ENCODE assay signal across 1 cellular context in the genomic region with DNA sequence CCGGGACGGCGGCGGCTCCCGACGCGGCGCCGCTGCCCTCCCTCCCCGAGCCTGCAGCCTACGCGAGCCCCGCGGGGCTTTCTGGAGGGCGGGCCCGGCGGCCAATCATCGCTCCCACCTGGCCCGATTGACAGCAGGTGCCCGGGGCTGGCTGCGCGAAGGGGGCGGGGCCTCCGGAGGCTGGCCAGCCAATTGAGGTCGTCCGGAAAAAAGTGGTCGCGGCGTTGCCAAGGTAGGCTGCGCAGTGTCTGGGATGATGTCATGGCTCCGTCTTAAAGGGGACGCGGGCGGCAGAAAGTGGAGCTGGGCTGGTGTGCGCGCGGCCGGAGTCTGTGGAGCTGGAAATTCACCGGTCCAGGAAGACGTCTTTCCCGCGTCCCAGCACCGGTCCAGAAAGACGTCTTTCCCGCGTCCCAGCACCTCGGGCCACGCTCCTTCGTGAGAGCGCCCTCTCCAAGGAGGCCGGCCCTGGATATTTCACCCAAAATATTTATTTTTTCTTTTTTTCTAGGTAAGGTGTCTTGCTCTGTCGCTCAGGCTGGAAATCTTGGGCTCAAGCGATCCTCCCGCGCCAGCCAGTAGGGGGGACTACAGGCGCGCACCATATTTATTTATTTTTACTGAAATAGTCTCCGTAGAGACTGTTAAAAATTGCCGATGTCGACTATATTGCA.
A peak's percentile ranks its signal among the peaks of the same experiment; 100 is the strongest.
TF ChIP-seq lines count a peak whose summit lies in the region.

ACTR1B (minus strand) TSS at position 83 of the 674 bp plus-strand sequence. CDS start 154 bp downstream, outside the sequence.

TF ChIP-seq in K562, 482 proteins besides CTCF, POLR2A, EP300 and RAD21 (continued from another document and continues in another):
- TF ChIP-seq, protein P1, sequence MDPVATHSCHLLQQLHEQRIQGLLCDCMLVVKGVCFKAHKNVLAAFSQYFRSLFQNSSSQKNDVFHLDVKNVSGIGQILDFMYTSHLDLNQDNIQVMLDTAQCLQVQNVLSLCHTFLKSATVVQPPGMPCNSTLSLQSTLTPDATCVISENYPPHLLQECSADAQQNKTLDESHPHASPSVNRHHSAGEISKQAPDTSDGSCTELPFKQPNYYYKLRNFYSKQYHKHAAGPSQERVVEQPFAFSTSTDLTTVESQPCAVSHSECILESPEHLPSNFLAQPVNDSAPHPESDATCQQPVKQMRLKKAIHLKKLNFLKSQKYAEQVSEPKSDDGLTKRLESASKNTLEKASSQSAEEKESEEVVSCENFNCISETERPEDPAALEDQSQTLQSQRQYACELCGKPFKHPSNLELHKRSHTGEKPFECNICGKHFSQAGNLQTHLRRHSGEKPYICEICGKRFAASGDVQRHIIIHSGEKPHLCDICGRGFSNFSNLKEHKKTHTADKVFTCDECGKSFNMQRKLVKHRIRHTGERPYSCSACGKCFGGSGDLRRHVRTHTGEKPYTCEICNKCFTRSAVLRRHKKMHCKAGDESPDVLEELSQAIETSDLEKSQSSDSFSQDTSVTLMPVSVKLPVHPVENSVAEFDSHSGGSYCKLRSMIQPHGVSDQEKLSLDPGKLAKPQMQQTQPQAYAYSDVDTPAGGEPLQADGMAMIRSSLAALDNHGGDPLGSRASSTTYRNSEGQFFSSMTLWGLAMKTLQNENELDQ (CRISPR knock-in tag; IDR thresholded peaks at IDR 0.05; ENCODE audit: borderline replicate concordance) = no peak
- TF ChIP-seq, protein P2, sequence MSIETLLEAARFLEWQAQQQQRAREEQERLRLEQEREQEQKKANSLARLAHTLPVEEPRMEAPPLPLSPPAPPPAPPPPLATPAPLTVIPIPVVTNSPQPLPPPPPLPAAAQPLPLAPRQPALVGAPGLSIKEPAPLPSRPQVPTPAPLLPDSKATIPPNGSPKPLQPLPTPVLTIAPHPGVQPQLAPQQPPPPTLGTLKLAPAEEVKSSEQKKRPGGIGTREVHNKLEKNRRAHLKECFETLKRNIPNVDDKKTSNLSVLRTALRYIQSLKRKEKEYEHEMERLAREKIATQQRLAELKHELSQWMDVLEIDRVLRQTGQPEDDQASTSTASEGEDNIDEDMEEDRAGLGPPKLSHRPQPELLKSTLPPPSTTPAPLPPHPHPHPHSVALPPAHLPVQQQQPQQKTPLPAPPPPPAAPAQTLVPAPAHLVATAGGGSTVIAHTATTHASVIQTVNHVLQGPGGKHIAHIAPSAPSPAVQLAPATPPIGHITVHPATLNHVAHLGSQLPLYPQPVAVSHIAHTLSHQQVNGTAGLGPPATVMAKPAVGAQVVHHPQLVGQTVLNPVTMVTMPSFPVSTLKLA (conservative IDR thresholded peaks at IDR 0.05) = peak; percentile 51 to 70
- TF ChIP-seq NEUROD1 (IDR thresholded peaks at IDR 0.05; ENCODE audit: borderline replicate concordance, low read depth, low read length, partially characterized antibody) (peak; percentile 91), PRMT5 (CRISPR knock-in tag; IDR thresholded peaks at IDR 0.05) (no peak), CREM (IDR thresholded peaks at IDR 0.05; ENCODE audit: low read depth) (peak; percentile 90), FOXM1 (IDR thresholded peaks at IDR 0.05; ENCODE audit: low read depth) (peak; percentile 46; the same call in 1 of the 2 replicates), FOXM1 (CRISPR knock-in tag; IDR thresholded peaks at IDR 0.05; ENCODE audit: low read depth) (no peak), ZEB2 (IDR thresholded peaks at IDR 0.05) (no peak), RBM25 (IDR thresholded peaks at IDR 0.05; ENCODE audit: low read depth, low read length, severe bottlenecking) (peak; percentile 97), ZNF347 (CRISPR knock-in tag; IDR thresholded peaks at IDR 0.05; ENCODE audit: low read depth) (no peak), MTA2 (IDR thresholded peaks at IDR 0.05; ENCODE audit: low read depth) (no peak), EHMT2 (IDR thresholded peaks at IDR 0.05) (no peak), HDAC3 (IDR thresholded peaks at IDR 0.05; ENCODE audit: borderline replicate concordance, partially characterized antibody) (no peak), ETV5 (CRISPR knock-in tag; IDR thresholded peaks at IDR 0.05; ENCODE audit: low read depth) (no peak), ZNF766 (CRISPR knock-in tag; conservative IDR thresholded peaks at IDR 0.05) (0 out of 2 replicates have a peak, but pooled peaks have one; percentile 13), JUN (IDR thresholded peaks at IDR 0.05; ENCODE audit: borderline replicate concordance, low read depth, low read length) (peak; percentile 97), JUN (CRISPR knock-in tag; IDR thresholded peaks at IDR 0.05; ENCODE audit: borderline replicate concordance) (peak; percentile 72; the same call in 1 of the 2 replicates), CCAR2 (IDR thresholded peaks at IDR 0.05; ENCODE audit: low read depth, low read length) (no peak), HLTF (IDR thresholded peaks at IDR 0.05) (no peak), TBP (optimal IDR thresholded peaks at IDR 0.05; ENCODE audit: low read depth, low read length) (peak; percentile 92), ZFP1 (CRISPR knock-in tag; IDR thresholded peaks at IDR 0.05) (no peak), PRPF4 (IDR thresholded peaks at IDR 0.05; ENCODE audit: insufficient read depth, low read depth, low read length, poor library complexity, severe bottlenecking) (no peak), ZNF589 (CRISPR knock-in tag; IDR thresholded peaks at IDR 0.05; ENCODE audit: low read depth) (no peak), ZNF217 (CRISPR knock-in tag; IDR thresholded peaks at IDR 0.05) (no peak), ZKSCAN1 (IDR thresholded peaks at IDR 0.05; ENCODE audit: low read depth, low read length) (0 out of 2 replicates have a peak, but pooled peaks have one; percentile 1), ZKSCAN3 (CRISPR knock-in tag; IDR thresholded peaks at IDR 0.05) (no peak), HMG20A (CRISPR knock-in tag; conservative IDR thresholded peaks at IDR 0.05) (no peak)
- TF ChIP-seq, protein P3, sequence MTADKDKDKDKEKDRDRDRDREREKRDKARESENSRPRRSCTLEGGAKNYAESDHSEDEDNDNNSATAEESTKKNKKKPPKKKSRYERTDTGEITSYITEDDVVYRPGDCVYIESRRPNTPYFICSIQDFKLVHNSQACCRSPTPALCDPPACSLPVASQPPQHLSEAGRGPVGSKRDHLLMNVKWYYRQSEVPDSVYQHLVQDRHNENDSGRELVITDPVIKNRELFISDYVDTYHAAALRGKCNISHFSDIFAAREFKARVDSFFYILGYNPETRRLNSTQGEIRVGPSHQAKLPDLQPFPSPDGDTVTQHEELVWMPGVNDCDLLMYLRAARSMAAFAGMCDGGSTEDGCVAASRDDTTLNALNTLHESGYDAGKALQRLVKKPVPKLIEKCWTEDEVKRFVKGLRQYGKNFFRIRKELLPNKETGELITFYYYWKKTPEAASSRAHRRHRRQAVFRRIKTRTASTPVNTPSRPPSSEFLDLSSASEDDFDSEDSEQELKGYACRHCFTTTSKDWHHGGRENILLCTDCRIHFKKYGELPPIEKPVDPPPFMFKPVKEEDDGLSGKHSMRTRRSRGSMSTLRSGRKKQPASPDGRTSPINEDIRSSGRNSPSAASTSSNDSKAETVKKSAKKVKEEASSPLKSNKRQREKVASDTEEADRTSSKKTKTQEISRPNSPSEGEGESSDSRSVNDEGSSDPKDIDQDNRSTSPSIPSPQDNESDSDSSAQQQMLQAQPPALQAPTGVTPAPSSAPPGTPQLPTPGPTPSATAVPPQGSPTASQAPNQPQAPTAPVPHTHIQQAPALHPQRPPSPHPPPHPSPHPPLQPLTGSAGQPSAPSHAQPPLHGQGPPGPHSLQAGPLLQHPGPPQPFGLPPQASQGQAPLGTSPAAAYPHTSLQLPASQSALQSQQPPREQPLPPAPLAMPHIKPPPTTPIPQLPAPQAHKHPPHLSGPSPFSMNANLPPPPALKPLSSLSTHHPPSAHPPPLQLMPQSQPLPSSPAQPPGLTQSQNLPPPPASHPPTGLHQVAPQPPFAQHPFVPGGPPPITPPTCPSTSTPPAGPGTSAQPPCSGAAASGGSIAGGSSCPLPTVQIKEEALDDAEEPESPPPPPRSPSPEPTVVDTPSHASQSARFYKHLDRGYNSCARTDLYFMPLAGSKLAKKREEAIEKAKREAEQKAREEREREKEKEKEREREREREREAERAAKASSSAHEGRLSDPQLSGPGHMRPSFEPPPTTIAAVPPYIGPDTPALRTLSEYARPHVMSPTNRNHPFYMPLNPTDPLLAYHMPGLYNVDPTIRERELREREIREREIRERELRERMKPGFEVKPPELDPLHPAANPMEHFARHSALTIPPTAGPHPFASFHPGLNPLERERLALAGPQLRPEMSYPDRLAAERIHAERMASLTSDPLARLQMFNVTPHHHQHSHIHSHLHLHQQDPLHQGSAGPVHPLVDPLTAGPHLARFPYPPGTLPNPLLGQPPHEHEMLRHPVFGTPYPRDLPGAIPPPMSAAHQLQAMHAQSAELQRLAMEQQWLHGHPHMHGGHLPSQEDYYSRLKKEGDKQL (CRISPR knock-in tag; IDR thresholded peaks at IDR 0.05; ENCODE audit: borderline replicate concordance) = no peak
- TF ChIP-seq, protein P4, sequence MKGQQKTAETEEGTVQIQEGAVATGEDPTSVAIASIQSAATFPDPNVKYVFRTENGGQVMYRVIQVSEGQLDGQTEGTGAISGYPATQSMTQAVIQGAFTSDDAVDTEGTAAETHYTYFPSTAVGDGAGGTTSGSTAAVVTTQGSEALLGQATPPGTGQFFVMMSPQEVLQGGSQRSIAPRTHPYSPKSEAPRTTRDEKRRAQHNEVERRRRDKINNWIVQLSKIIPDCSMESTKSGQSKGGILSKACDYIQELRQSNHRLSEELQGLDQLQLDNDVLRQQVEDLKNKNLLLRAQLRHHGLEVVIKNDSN (CRISPR knock-in tag; IDR thresholded peaks at IDR 0.05) = no peak
- TF ChIP-seq, protein P5, sequence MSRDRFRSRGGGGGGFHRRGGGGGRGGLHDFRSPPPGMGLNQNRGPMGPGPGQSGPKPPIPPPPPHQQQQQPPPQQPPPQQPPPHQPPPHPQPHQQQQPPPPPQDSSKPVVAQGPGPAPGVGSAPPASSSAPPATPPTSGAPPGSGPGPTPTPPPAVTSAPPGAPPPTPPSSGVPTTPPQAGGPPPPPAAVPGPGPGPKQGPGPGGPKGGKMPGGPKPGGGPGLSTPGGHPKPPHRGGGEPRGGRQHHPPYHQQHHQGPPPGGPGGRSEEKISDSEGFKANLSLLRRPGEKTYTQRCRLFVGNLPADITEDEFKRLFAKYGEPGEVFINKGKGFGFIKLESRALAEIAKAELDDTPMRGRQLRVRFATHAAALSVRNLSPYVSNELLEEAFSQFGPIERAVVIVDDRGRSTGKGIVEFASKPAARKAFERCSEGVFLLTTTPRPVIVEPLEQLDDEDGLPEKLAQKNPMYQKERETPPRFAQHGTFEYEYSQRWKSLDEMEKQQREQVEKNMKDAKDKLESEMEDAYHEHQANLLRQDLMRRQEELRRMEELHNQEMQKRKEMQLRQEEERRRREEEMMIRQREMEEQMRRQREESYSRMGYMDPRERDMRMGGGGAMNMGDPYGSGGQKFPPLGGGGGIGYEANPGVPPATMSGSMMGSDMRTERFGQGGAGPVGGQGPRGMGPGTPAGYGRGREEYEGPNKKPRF (IDR thresholded peaks at IDR 0.05; ENCODE audit: low read depth, low read length) = no peak
- TF ChIP-seq, protein P6, sequence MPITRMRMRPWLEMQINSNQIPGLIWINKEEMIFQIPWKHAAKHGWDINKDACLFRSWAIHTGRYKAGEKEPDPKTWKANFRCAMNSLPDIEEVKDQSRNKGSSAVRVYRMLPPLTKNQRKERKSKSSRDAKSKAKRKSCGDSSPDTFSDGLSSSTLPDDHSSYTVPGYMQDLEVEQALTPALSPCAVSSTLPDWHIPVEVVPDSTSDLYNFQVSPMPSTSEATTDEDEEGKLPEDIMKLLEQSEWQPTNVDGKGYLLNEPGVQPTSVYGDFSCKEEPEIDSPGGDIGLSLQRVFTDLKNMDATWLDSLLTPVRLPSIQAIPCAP (CRISPR knock-in tag; IDR thresholded peaks at IDR 0.05; ENCODE audit: borderline replicate concordance) = no peak
- TF ChIP-seq, protein P7, sequence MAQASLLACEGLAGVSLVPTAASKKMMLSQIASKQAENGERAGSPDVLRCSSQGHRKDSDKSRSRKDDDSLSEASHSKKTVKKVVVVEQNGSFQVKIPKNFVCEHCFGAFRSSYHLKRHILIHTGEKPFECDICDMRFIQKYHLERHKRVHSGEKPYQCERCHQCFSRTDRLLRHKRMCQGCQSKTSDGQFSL (CRISPR knock-in tag; IDR thresholded peaks at IDR 0.05) = no peak
- TF ChIP-seq, protein P7 (tag; IDR thresholded peaks at IDR 0.05) = no peak
- TF ChIP-seq, protein P8, sequence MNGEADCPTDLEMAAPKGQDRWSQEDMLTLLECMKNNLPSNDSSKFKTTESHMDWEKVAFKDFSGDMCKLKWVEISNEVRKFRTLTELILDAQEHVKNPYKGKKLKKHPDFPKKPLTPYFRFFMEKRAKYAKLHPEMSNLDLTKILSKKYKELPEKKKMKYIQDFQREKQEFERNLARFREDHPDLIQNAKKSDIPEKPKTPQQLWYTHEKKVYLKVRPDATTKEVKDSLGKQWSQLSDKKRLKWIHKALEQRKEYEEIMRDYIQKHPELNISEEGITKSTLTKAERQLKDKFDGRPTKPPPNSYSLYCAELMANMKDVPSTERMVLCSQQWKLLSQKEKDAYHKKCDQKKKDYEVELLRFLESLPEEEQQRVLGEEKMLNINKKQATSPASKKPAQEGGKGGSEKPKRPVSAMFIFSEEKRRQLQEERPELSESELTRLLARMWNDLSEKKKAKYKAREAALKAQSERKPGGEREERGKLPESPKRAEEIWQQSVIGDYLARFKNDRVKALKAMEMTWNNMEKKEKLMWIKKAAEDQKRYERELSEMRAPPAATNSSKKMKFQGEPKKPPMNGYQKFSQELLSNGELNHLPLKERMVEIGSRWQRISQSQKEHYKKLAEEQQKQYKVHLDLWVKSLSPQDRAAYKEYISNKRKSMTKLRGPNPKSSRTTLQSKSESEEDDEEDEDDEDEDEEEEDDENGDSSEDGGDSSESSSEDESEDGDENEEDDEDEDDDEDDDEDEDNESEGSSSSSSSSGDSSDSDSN (IDR thresholded peaks at IDR 0.05; ENCODE audit: borderline replicate concordance in 1 of 2, low read depth in 2 of 2, low read length in 2 of 2) = peak in 1 of 2 experiments; percentile 35; a peak in 1 of 4 replicates
- TF ChIP-seq, protein P9, sequence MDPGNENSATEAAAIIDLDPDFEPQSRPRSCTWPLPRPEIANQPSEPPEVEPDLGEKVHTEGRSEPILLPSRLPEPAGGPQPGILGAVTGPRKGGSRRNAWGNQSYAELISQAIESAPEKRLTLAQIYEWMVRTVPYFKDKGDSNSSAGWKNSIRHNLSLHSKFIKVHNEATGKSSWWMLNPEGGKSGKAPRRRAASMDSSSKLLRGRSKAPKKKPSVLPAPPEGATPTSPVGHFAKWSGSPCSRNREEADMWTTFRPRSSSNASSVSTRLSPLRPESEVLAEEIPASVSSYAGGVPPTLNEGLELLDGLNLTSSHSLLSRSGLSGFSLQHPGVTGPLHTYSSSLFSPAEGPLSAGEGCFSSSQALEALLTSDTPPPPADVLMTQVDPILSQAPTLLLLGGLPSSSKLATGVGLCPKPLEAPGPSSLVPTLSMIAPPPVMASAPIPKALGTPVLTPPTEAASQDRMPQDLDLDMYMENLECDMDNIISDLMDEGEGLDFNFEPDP (CRISPR knock-in tag; IDR thresholded peaks at IDR 0.05) = no peak
- TF ChIP-seq, protein P10, sequence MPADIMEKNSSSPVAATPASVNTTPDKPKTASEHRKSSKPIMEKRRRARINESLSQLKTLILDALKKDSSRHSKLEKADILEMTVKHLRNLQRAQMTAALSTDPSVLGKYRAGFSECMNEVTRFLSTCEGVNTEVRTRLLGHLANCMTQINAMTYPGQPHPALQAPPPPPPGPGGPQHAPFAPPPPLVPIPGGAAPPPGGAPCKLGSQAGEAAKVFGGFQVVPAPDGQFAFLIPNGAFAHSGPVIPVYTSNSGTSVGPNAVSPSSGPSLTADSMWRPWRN (IDR thresholded peaks at IDR 0.05; ENCODE audit: low read depth) = no peak
